In genomic region chr10:96721207-96721572, GRCh38 we compare ENCODE assay signal across 8 cellular contexts. TPM values are rescaled to one million over a fixed set of nuclear protein-coding genes. Genes with fewer than 3 reads are reported as not detected.
DNase-seq lines count a peak whose midpoint lies in the region; ATAC-seq lines count a peak whose summit lies in the region.

No MANE protein-coding gene starts in this region.

- no peak overlapping the region for H2BK15ac ChIP-seq in neuronal stem cell (ENCODE audit: low read length)

- H3K4me3 ChIP-seq in neuronal stem cell (ENCODE audit: low read length in 2 of 2) = no peak overlapping the region

- H3K27me3 ChIP-seq in neuronal stem cell (ENCODE audit: control insufficient read depth in 3 of 3, insufficient read depth in 3 of 3, low read depth in 1 of 3, low read length in 3 of 3) = peaks cover 0 to 71% (median 0%) of the 10 kb centered on the region in 3 experiments

- no peaks in the 10 kb centered on the region for H3K79me1 ChIP-seq in neuronal stem cell (ENCODE audit: low read depth, low read length)

- H4K8ac ChIP-seq in neuronal stem cell (ENCODE audit: low read depth, low read length) = no peak overlapping the region

- no peak overlapping the region for H4K91ac ChIP-seq in neuronal stem cell (ENCODE audit: low read depth, low read length, poor library complexity)

- H3K4me2 ChIP-seq in neuronal stem cell (ENCODE audit: insufficient read depth, low read length, poor library complexity, severe bottlenecking) = peak overlapping the region; percentile 98

- H3K14ac ChIP-seq in neuronal stem cell (ENCODE audit: low read length) = no peak overlapping the region

- no peak overlapping the region for H2BK12ac ChIP-seq in neuronal stem cell (ENCODE audit: low read length)

- H2BK5ac ChIP-seq in neuronal stem cell (ENCODE audit: low read length) = no peak overlapping the region

- H3K23ac ChIP-seq in neuronal stem cell (ENCODE audit: low read depth, low read length, poor library complexity) = no peak overlapping the region

- H3K9ac ChIP-seq in neuronal stem cell (ENCODE audit: low read depth, low read length, poor library complexity) = no peak overlapping the region

- H3K18ac ChIP-seq in neuronal stem cell (ENCODE audit: low read length) = peak overlapping the region; percentile 7

- no peak overlapping the region for H2BK120ac ChIP-seq in neuronal stem cell (ENCODE audit: low read depth, low read length)

- no peaks in the 10 kb centered on the region for H3K36me3 ChIP-seq in neuronal stem cell (replicated peaks in 1 of 2; ENCODE audit: control insufficient read depth in 2 of 2, insufficient read depth in 2 of 2, low read length in 2 of 2)

- H3K27ac ChIP-seq in neuronal stem cell (replicated peaks; ENCODE audit: low read length) = no peak overlapping the region

- ATAC-seq in GM21825 (IDR thresholded peaks at IDR 0.05; ENCODE audit: unreplicated experiment) = no peak
- no peak for ATAC-seq in GM21360 (IDR thresholded peaks at IDR 0.05; ENCODE audit: unreplicated experiment)

- H3K4ac ChIP-seq in neuronal stem cell (ENCODE audit: low read length) = no peak overlapping the region

- H3K4me1 ChIP-seq in neuronal stem cell (ENCODE audit: control insufficient read depth in 2 of 2, insufficient read depth in 1 of 2, low read depth in 1 of 2, low read length in 2 of 2) = peaks cover 0 to 3% of the 10 kb centered on the region in 2 donors

- peak; percentile 15 for DNase-seq in NCI-H1092 treated with DMSO at 0.1 percent for 48 hours (lab: John Stamatoyannopoulos, UW)
- no peak for DNase-seq in NCI-H1092 (lab: John Stamatoyannopoulos, UW)
- DNase-seq in NCI-H1417 treated with DMSO at 0.1 percent for 48 hours (lab: John Stamatoyannopoulos, UW) = peak; percentile 27
- DNase-seq in cerebellum (ENCODE audit: low spot score) = peak; percentile 14
- no peak for DNase-seq in neuronal stem cell (ENCODE audit: low spot score)
- no peak for DNase-seq in NCI-H1436 treated with DMSO at 0.1 percent for 48 hours (lab: John Stamatoyannopoulos, UW)

- no peak overlapping the region for H2AK5ac ChIP-seq in neuronal stem cell (ENCODE audit: low read depth, low read length)

- H3K9me3 ChIP-seq in neuronal stem cell (replicated peaks in 1 of 2; ENCODE audit: control insufficient read depth in 2 of 2, insufficient read depth in 1 of 2, low read depth in 1 of 2, low read length in 2 of 2) = no peaks in the 10 kb centered on the region

- no CpG with 5 or more reads among the region's 4 CpGs for WGBS in neuronal stem cell (ENCODE audit: extremely low coverage in 2 of 2, insufficient read length in 2 of 2, insufficient replicate concordance in 1 of 2), 2 donors

- peak overlapping the region; percentile 98 for H2AFZ ChIP-seq in neuronal stem cell (ENCODE audit: low read length)

RNA-seq across cellular contexts. Expression of gene PIK3AP1, which starts 0.9 kb away (rescaled TPM):
- 2.1 TPM for total RNA-seq in cerebellum
- 0.68 TPM for polyA plus RNA-seq in neuronal stem cell (2013, experiment 1 of 2)
- 0.73 TPM for polyA plus RNA-seq in neuronal stem cell (2013, experiment 2 of 2)

Comparison
In these comparisons a context has a peak if more than half of its experiments do, and no peak if none do; other contexts are left out.
1. DNase-seq: peak in NCI-H1092 treated with DMSO at 0.1 percent for 48 hours (single experiment), NCI-H1417 treated with DMSO at 0.1 percent for 48 hours (single experiment) and cerebellum (single experiment); none in NCI-H1092 (single experiment), neuronal stem cell (single experiment) and NCI-H1436 treated with DMSO at 0.1 percent for 48 hours (single experiment).